ENCODE assay signal across 23 cellular contexts in genomic region chr2:2775018-2775417, GRCh38.
"Had no signal": no experiment of that assay in that cellular context is flagged by ENCODE, and none has a peak within 500 bp of the region (broad histone marks: within the 10 kb centered on the region; RNA-seq: fewer than 3 reads in every experiment).

No MANE protein-coding gene starts in this region.

- H3K27ac ChIP-seq: body of pancreas, heart right ventricle, neutrophil, ovary, tibial artery had no signal

- H3K9me3 ChIP-seq: body of pancreas, heart right ventricle, neutrophil, ovary had no signal

- H3K4me3 ChIP-seq: body of pancreas, heart right ventricle, ovary, tibial artery had no signal

- ATAC-seq: activated CD8-positive, alpha-beta memory T cell treated with anti-CD3 and anti-CD28 coated beads, Interleukin-2, amount 10 ng/mL, durations not matched to agents 7 days and 5 days; activated CD8-positive, alpha-beta T cell treated with anti-CD3 and anti-CD28 coated beads for 36 hours; activated naive CD8-positive, alpha-beta T cell treated with anti-CD3 and anti-CD28 coated beads, Interleukin-2, amount 50 U/mL, for 24 hours; body of pancreas; heart right ventricle; left colon; right cardiac atrium; stimulated activated naive CD8-positive, alpha-beta T cell treated with anti-CD3 and anti-CD28 coated beads, Interleukin-15, Interleukin-2, amounts not matched to agents 100 U/mL and 50 U/mL, for 24 hours had no signal

- H3K36me3 ChIP-seq: heart right ventricle, neutrophil, ovary, tibial artery had no signal

- H3K27me3 ChIP-seq: body of pancreas, heart right ventricle, neutrophil, ovary, tibial artery had no signal

- H3K4me1 ChIP-seq: body of pancreas had no signal

- DNase-seq: activated CD4-positive, alpha-beta T cell treated with anti-CD3 and anti-CD28 coated beads, Interleukin-2, amount 10 ng/mL, durations not matched to agents 7 days and 5 days; activated CD4-positive, CD25-positive, alpha-beta regulatory T cell treated with anti-CD3 and anti-CD28 coated beads, Interleukin-2, amount 50 U/mL, for 72 hours; activated CD8-positive, alpha-beta memory T cell treated with anti-CD3 and anti-CD28 coated beads, Interleukin-2, amount 10 ng/mL, durations not matched to agents 7 days and 5 days; activated CD8-positive, alpha-beta T cell treated with anti-CD3 and anti-CD28 coated beads for 36 hours; activated effector memory CD4-positive, alpha-beta T cell treated with anti-CD3 and anti-CD28 coated beads, Interleukin-2, amount 50 U/mL, for 16 hours; activated naive CD4-positive, alpha-beta T cell treated with anti-CD3 and anti-CD28 coated beads, Interleukin-2, amount 50 U/mL, for 16 hours; activated naive CD8-positive, alpha-beta T cell treated with anti-CD3 and anti-CD28 coated beads, Interleukin-2, amount 50 U/mL, for 24 hours; activated T-cell treated with anti-CD3 and anti-CD28 coated beads for 4 hours; anterior cingulate cortex; body of pancreas; caudate nucleus; dermis blood vessel endothelial cell; effector CD8-positive, alpha-beta T cell; heart right ventricle; islet precursor cell; left colon; mesenchymal stem cell; ovary; right cardiac atrium; stimulated activated CD4-positive, alpha-beta T cell treated with anti-CD3 and anti-CD28 coated beads, Interleukin-4, amount 100 ng/mL, for 24 hours; stimulated activated naive CD8-positive, alpha-beta T cell treated with anti-CD3 and anti-CD28 coated beads, Interleukin-15, Interleukin-2, amounts not matched to agents 100 U/mL and 50 U/mL, for 24 hours; tibial artery had no signal
